ENCODE assay signal across 20 cellular contexts in the genomic region with DNA sequence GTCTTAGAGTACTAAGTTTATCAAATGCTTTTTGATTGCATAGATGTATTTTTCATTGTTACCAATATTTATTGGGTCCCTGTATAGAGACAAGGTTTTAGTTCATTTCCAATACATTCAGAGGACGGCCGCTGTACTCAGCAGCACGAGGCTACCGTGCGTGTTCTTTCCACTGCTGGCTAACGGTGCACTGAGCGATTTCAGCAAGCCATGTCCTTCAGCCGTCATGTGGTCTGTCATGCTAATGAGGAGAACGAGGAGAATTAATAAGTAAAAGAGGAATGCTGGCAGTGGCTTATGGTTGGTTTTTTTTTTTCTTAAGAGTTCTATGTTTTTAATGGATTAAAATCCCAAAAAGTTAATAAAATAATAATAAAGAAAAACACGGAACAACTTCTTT.
"Had no signal": no experiment of that assay in that cellular context is flagged by ENCODE, and none has a peak within 500 bp of the region (broad histone marks: within the 10 kb centered on the region; RNA-seq: fewer than 3 reads in every experiment).

No MANE protein-coding gene starts in this region.

- H3K9me3 ChIP-seq: gastrocnemius medialis, prostate gland, transverse colon, uterus had no signal

- H3K36me3 Mint-ChIP-seq: activated CD4-positive, alpha-beta memory T cell treated with anti-CD3 and anti-CD28 coated beads for 36 hours had no signal

- ATAC-seq: left lobe of liver; right cardiac atrium; stimulated activated naive CD8-positive, alpha-beta T cell treated with anti-CD3 and anti-CD28 coated beads, Interleukin-15, Interleukin-2, amounts not matched to agents 100 U/mL and 50 U/mL, for 24 hours had no signal

- H3K27ac Mint-ChIP-seq: activated CD4-positive, alpha-beta memory T cell treated with anti-CD3 and anti-CD28 coated beads for 36 hours; activated CD4-positive, alpha-beta T cell treated with anti-CD3 and anti-CD28 coated beads for 36 hours; activated naive CD8-positive, alpha-beta T cell; activated T-helper 1 cell treated with anti-CD3 and anti-CD28 coated beads, Interleukin-12 subunit alpha, Interleukin-12 subunit beta, Interleukin-2, Interleukin-4 antibody, amounts not matched to agents 30 ng/mL and 10 ng/mL and 1 ng/mL, durations not matched to agents 14 hours and 24 hours and 36 hours; neural progenitor cell; T-helper 2 cell treated with Interferon-gamma antibody and Interleukin-4, amounts not matched to agents 5 μg/mL and 100 μg/mL, for 36 hours had no signal

- DNase-seq: activated CD4-positive, alpha-beta memory T cell treated with anti-CD3 and anti-CD28 coated beads for 36 hours; activated CD4-positive, alpha-beta T cell treated with anti-CD3 and anti-CD28 coated beads for 36 hours; activated T-cell treated with anti-CD3 and anti-CD28 coated beads for 4 hours; amniotic stem cell; central memory CD4-positive, alpha-beta T cell; erythroblast; gastrocnemius medialis; heart right ventricle; immature natural killer cell; naive B cell; right cardiac atrium; stimulated activated naive CD8-positive, alpha-beta T cell treated with anti-CD3 and anti-CD28 coated beads, Interleukin-15, Interleukin-2, amounts not matched to agents 100 U/mL and 50 U/mL, for 24 hours; transverse colon; uterus had no signal

- H3K9me3 Mint-ChIP-seq: activated CD4-positive, alpha-beta memory T cell treated with anti-CD3 and anti-CD28 coated beads for 36 hours; activated T-helper 1 cell treated with anti-CD3 and anti-CD28 coated beads, Interleukin-12 subunit alpha, Interleukin-12 subunit beta, Interleukin-2, Interleukin-4 antibody, amounts not matched to agents 30 ng/mL and 10 ng/mL and 1 ng/mL, durations not matched to agents 14 hours and 24 hours and 36 hours; immature natural killer cell; naive B cell; T-helper 2 cell treated with Interferon-gamma antibody and Interleukin-4, amounts not matched to agents 5 μg/mL and 100 μg/mL, for 36 hours had no signal

- H3K27me3 Mint-ChIP-seq: activated CD4-positive, alpha-beta memory T cell treated with anti-CD3 and anti-CD28 coated beads for 36 hours; activated CD4-positive, alpha-beta T cell treated with anti-CD3 and anti-CD28 coated beads for 36 hours; activated naive CD8-positive, alpha-beta T cell; naive B cell had no signal

- H3K4me3 Mint-ChIP-seq: activated CD4-positive, alpha-beta memory T cell treated with anti-CD3 and anti-CD28 coated beads for 36 hours; activated CD4-positive, alpha-beta T cell treated with anti-CD3 and anti-CD28 coated beads for 36 hours; activated T-helper 1 cell treated with anti-CD3 and anti-CD28 coated beads, Interleukin-12 subunit alpha, Interleukin-12 subunit beta, Interleukin-2, Interleukin-4 antibody, amounts not matched to agents 30 ng/mL and 10 ng/mL and 1 ng/mL, durations not matched to agents 14 hours and 24 hours and 36 hours; immature natural killer cell; neural progenitor cell; T-helper 2 cell treated with Interferon-gamma antibody and Interleukin-4, amounts not matched to agents 5 μg/mL and 100 μg/mL, for 36 hours had no signal
